Comparison of ENCODE assay signal across 19 cellular contexts in the genomic region with DNA sequence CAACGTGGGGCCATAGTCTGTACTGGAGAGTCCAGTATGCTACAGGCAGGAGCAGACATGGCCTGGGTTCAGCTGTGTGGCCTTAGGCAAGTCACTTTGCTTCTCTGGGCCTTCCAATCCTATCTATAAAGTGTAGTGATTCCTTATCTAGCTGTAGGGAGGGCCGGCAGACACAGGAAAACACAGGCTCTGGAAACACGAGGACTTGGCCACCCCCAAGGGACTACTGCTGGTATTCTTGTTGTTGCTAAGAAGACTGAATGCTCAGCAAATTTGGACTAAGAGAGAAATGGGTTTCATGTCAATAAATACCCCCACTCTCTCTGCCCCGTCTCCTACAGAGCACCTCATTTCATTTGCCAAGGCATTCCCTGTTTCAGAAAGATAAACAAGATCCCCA.
"Had no signal": no experiment of that assay in that cellular context is flagged by ENCODE, and none has a peak within 500 bp of the region (broad histone marks: within the 10 kb centered on the region; RNA-seq: fewer than 3 reads in every experiment).

No MANE protein-coding gene starts in this region.

- H3K36me3 ChIP-seq: ascending aorta, breast epithelium, gastroesophageal sphincter, heart left ventricle had no signal

- H3K9me3 ChIP-seq: ascending aorta, breast epithelium, gastroesophageal sphincter, heart left ventricle had no signal

- ATAC-seq: gastroesophageal sphincter; heart left ventricle; naive thymus-derived CD8-positive, alpha-beta T cell; stimulated activated naive CD8-positive, alpha-beta T cell treated with anti-CD3 and anti-CD28 coated beads, Interleukin-15, Interleukin-2, amounts not matched to agents 100 U/mL and 50 U/mL, for 24 hours had no signal

- DNase-seq: activated CD4-positive, alpha-beta T cell treated with anti-CD3 and anti-CD28 coated beads for 1 hour; activated CD8-positive, alpha-beta memory T cell treated with anti-CD3 and anti-CD28 coated beads for 24 hours; activated CD8-positive, alpha-beta memory T cell treated with anti-CD3 and anti-CD28 coated beads, Interleukin-2, amount 50 U/mL, for 48 hours; activated effector memory CD4-positive, alpha-beta T cell treated with Interleukin-2 at 50 U/mL for 16 hours; activated naive CD4-positive, alpha-beta T cell treated with anti-CD3 and anti-CD28 coated beads, Interleukin-2, amount 50 U/mL, for 16 hours; activated T-cell treated with anti-CD3 and anti-CD28 coated beads, Interleukin-2, amount 50 U/mL, for 48 hours; erythroblast; heart left ventricle; kidney glomerular epithelial cell; mesendoderm; naive thymus-derived CD8-positive, alpha-beta T cell; stimulated activated CD4-positive, alpha-beta T cell treated with anti-CD3 and anti-CD28 coated beads, Interleukin-12 subunit alpha, Interleukin-12 subunit beta, amount 100 ng/mL, for 4 hours; stimulated activated CD4-positive, alpha-beta T cell treated with anti-CD3 and anti-CD28 coated beads, Interleukin-2, amount 100 ng/mL, for 24 hours; stimulated activated naive CD8-positive, alpha-beta T cell treated with anti-CD3 and anti-CD28 coated beads, Interleukin-15, Interleukin-2, amounts not matched to agents 100 U/mL and 50 U/mL, for 24 hours; substantia nigra had no signal

- H3K79me2 ChIP-seq: parathyroid adenoma had no signal

- H3K27me3 ChIP-seq: ascending aorta, breast epithelium, gastroesophageal sphincter, heart left ventricle had no signal

- H2AFZ ChIP-seq: parathyroid adenoma had no signal

- H3K4me3 ChIP-seq: ascending aorta, breast epithelium, gastroesophageal sphincter, heart left ventricle had no signal

- H3K27ac ChIP-seq: ascending aorta, breast epithelium, gastroesophageal sphincter, parathyroid adenoma had no signal

- H3K4me1 ChIP-seq: ascending aorta, breast epithelium, gastroesophageal sphincter, parathyroid adenoma had no signal
